In genomic region chr1:160997323-160998038, GRCh38 we compare ENCODE assay signal across 8 cellular contexts. TPM values are rescaled to one million over a fixed set of nuclear protein-coding genes. Genes with fewer than 3 reads are reported as not detected.
DNase-seq lines count a peak whose midpoint lies in the region; ATAC-seq, FAIRE-seq and TF ChIP-seq lines count a peak whose summit lies in the region.

No MANE protein-coding gene starts in this region.

- H3K27me3 ChIP-seq in OCI-LY1 (ENCODE audit: insufficient read depth, low read length) (no peaks in the 10 kb centered on the region), neural progenitor cell (no peaks in the 10 kb centered on the region)

- intact Hi-C loops in activated T-helper 2 cell treated with anti-CD3 and anti-CD28 coated beads, Interferon-gamma antibody, Interleukin-2, Interleukin-4, amounts not matched to agents 10 μg/mL and 5 μg/mL and 100 μg/mL, durations not matched to agents 14 hours and 24 hours and 36 hours (cut with micrococcal nuclease) = loop anchor here (5.0 kb wide), 1 partner anchor 35 kb away; no protein-coding TSS in a partner anchor

- H3K9me3 ChIP-seq in OCI-LY1 (ENCODE audit: low read length) (no peaks in the 10 kb centered on the region), neural progenitor cell (ENCODE audit: low read depth) (no peaks in the 10 kb centered on the region)

- H3K4me2 ChIP-seq in OCI-LY1 (ENCODE audit: low read length) (no peak overlapping the region), neural progenitor cell (no peak overlapping the region)

- H3F3A ChIP-seq in OCI-LY1 (ENCODE audit: insufficient read depth, low read length) (0 out of 2 replicates have a peak, but pooled peaks cover 2% of the 10 kb centered on the region), neural progenitor cell (ENCODE audit: low read depth) (peaks cover 7% of the 10 kb centered on the region)

- FAIRE-seq in urothelium cell line (lab: Jason Lieb, UNC) = no peak

- TF ChIP-seq CTCF in AG09319 (IDR thresholded peaks at IDR 0.05; ENCODE audit: low read depth, low read length) (peak; percentile 60), OCI-LY1 (IDR thresholded peaks at IDR 0.05; ENCODE audit: low read length) (peak; percentile 66), fibroblast of the aortic adventitia (IDR thresholded peaks at IDR 0.05; ENCODE audit: insufficient read depth, low read length) (peak; percentile 84), neural progenitor cell (IDR thresholded peaks at IDR 0.05) (peak; percentile 54)

- ATAC-seq in GM19395 (IDR thresholded peaks at IDR 0.05; ENCODE audit: unreplicated experiment) = no peak

- DNase-seq in AG09319 (ENCODE audit: extremely low read depth, low read depth) = peak; percentile 19
- DNase-seq in GM19238 (ENCODE audit: insufficient read length, low spot score) = peak; percentile 39
- no peak for DNase-seq in activated T-helper 2 cell treated with anti-CD3 and anti-CD28 coated beads, Interferon-gamma antibody, Interleukin-2, Interleukin-4, amounts not matched to agents 10 μg/mL and 5 μg/mL and 100 μg/mL, durations not matched to agents 14 hours and 24 hours and 36 hours (ENCODE audit: low spot score)
- DNase-seq in fibroblast of the aortic adventitia (ENCODE audit: low read depth) = peak; percentile 76
- peak; percentile 49 for DNase-seq in neural progenitor cell (ENCODE audit: low spot score)
- peak; percentile 50 for DNase-seq in urothelium cell line (ENCODE audit: low spot score)

- H4K20me1 ChIP-seq in OCI-LY1 (ENCODE audit: insufficient read depth, low read length) (no peaks in the 10 kb centered on the region), neural progenitor cell (ENCODE audit: low read depth) (no peaks in the 10 kb centered on the region)

- H2AFZ ChIP-seq in OCI-LY1 (ENCODE audit: low read length) (no peak overlapping the region), neural progenitor cell (replicated peaks) (no peak overlapping the region)

- no peaks in the 10 kb centered on the region for H3K9me2 ChIP-seq in OCI-LY1 (ENCODE audit: low read depth, low read length)

- H3K4me3 ChIP-seq in OCI-LY1 (ENCODE audit: low read depth, low read length, poor library complexity, severe bottlenecking) = no peak overlapping the region
- no peak overlapping the region for H3K4me3 ChIP-seq in fibroblast of the aortic adventitia (ENCODE audit: low read depth, low read length)
- no peak overlapping the region for H3K4me3 ChIP-seq in neural progenitor cell

- H3K27ac Mint-ChIP-seq in activated T-helper 2 cell treated with anti-CD3 and anti-CD28 coated beads, Interferon-gamma antibody, Interleukin-2, Interleukin-4, amounts not matched to agents 10 μg/mL and 5 μg/mL and 100 μg/mL, durations not matched to agents 14 hours and 24 hours and 36 hours = peak overlapping the region; percentile 8
- no peak overlapping the region for H3K27ac Mint-ChIP-seq in neural progenitor cell

- no peak overlapping the region for H3K4me3 Mint-ChIP-seq in activated T-helper 2 cell treated with anti-CD3 and anti-CD28 coated beads, Interferon-gamma antibody, Interleukin-2, Interleukin-4, amounts not matched to agents 10 μg/mL and 5 μg/mL and 100 μg/mL, durations not matched to agents 14 hours and 24 hours and 36 hours (ENCODE audit: low read depth)
- H3K4me3 Mint-ChIP-seq in neural progenitor cell = no peak overlapping the region

- peaks cover 19% of the 10 kb centered on the region for H3K4me1 Mint-ChIP-seq in activated T-helper 2 cell treated with anti-CD3 and anti-CD28 coated beads, Interferon-gamma antibody, Interleukin-2, Interleukin-4, amounts not matched to agents 10 μg/mL and 5 μg/mL and 100 μg/mL, durations not matched to agents 14 hours and 24 hours and 36 hours (ENCODE audit: low read depth)
- peaks cover 9% of the 10 kb centered on the region for H3K4me1 Mint-ChIP-seq in neural progenitor cell

- H3K36me3 ChIP-seq in OCI-LY1 (ENCODE audit: insufficient read depth, low read length) (peaks cover 47% of the 10 kb centered on the region; the same call in 1 of the 2 replicates), neural progenitor cell (no peaks in the 10 kb centered on the region)

- H3K9me3 Mint-ChIP-seq in activated T-helper 2 cell treated with anti-CD3 and anti-CD28 coated beads, Interferon-gamma antibody, Interleukin-2, Interleukin-4, amounts not matched to agents 10 μg/mL and 5 μg/mL and 100 μg/mL, durations not matched to agents 14 hours and 24 hours and 36 hours = no peaks in the 10 kb centered on the region
- H3K9me3 Mint-ChIP-seq in neural progenitor cell = peaks cover 2% of the 10 kb centered on the region

- no peak overlapping the region for H3K9ac ChIP-seq in OCI-LY1 (ENCODE audit: low read length)
- no peak overlapping the region for H3K9ac ChIP-seq in neural progenitor cell

- H3K4me1 ChIP-seq in OCI-LY1 (ENCODE audit: insufficient read depth, low read length, severe bottlenecking) (no peaks in the 10 kb centered on the region), neural progenitor cell (no peaks in the 10 kb centered on the region)

- H3K27ac ChIP-seq in OCI-LY1 (ENCODE audit: low read depth, low read length, poor library complexity, severe bottlenecking) (no peak overlapping the region), neural progenitor cell (no peak overlapping the region)

- no peaks in the 10 kb centered on the region for H3K79me2 ChIP-seq in OCI-LY1 (ENCODE audit: insufficient read depth, low read length)
- no peaks in the 10 kb centered on the region for H3K79me2 ChIP-seq in neural progenitor cell (ENCODE audit: low read depth)

- H3K36me3 Mint-ChIP-seq in activated T-helper 2 cell treated with anti-CD3 and anti-CD28 coated beads, Interferon-gamma antibody, Interleukin-2, Interleukin-4, amounts not matched to agents 10 μg/mL and 5 μg/mL and 100 μg/mL, durations not matched to agents 14 hours and 24 hours and 36 hours (ENCODE audit: low read depth) = peaks cover 8% of the 10 kb centered on the region
- H3K36me3 Mint-ChIP-seq in neural progenitor cell = no peaks in the 10 kb centered on the region

- H3K27me3 Mint-ChIP-seq in activated T-helper 2 cell treated with anti-CD3 and anti-CD28 coated beads, Interferon-gamma antibody, Interleukin-2, Interleukin-4, amounts not matched to agents 10 μg/mL and 5 μg/mL and 100 μg/mL, durations not matched to agents 14 hours and 24 hours and 36 hours (ENCODE audit: low read depth) = no peaks in the 10 kb centered on the region
- no peaks in the 10 kb centered on the region for H3K27me3 Mint-ChIP-seq in neural progenitor cell (ENCODE audit: insufficient read depth, low read depth)

RNA-seq across cellular contexts. Expression of gene F11R, which starts 23.5 kb away (rescaled TPM):
- 15.4 and 15.5 TPM in 2 replicates for total RNA-seq in activated T-helper 2 cell treated with anti-CD3 and anti-CD28 coated beads, Interferon-gamma antibody, Interleukin-2, Interleukin-4, amounts not matched to agents 10 μg/mL and 5 μg/mL and 100 μg/mL, durations not matched to agents 14 hours and 24 hours and 36 hours
- total RNA-seq in fibroblast of the aortic adventitia (ENCODE audit: low replicate concordance) = 0.36 and 3.3 TPM in 2 replicates
- 60.0 and 69.3 TPM in 2 replicates for total RNA-seq in neural progenitor cell (ENCODE audit: low replicate concordance)

RNA-seq across cellular contexts. Expression of gene TSTD1, which starts 41.3 kb away (rescaled TPM):
- 49.0 and 49.1 TPM in 2 replicates for total RNA-seq in activated T-helper 2 cell treated with anti-CD3 and anti-CD28 coated beads, Interferon-gamma antibody, Interleukin-2, Interleukin-4, amounts not matched to agents 10 μg/mL and 5 μg/mL and 100 μg/mL, durations not matched to agents 14 hours and 24 hours and 36 hours
- total RNA-seq in fibroblast of the aortic adventitia (ENCODE audit: low replicate concordance) = 0.90 TPM in 1 of 2 replicates, not detected in the other
- 29.9 and 59.9 TPM in 2 replicates for total RNA-seq in neural progenitor cell (ENCODE audit: low replicate concordance)

RNA-seq across cellular contexts. Expression of gene ITLN2, which starts 42.9 kb away (rescaled TPM):
- total RNA-seq in activated T-helper 2 cell treated with anti-CD3 and anti-CD28 coated beads, Interferon-gamma antibody, Interleukin-2, Interleukin-4, amounts not matched to agents 10 μg/mL and 5 μg/mL and 100 μg/mL, durations not matched to agents 14 hours and 24 hours and 36 hours = not detected in 2 replicates
- total RNA-seq in fibroblast of the aortic adventitia (ENCODE audit: low replicate concordance) (3.8 TPM in 1 of 2 replicates, not detected in the other), neural progenitor cell (ENCODE audit: low replicate concordance) (not detected in 2 replicates)

RNA-seq across cellular contexts. Expression of gene USF1, which starts 48.3 kb away (rescaled TPM):
- 49.1 and 53.2 TPM in 2 replicates for total RNA-seq in activated T-helper 2 cell treated with anti-CD3 and anti-CD28 coated beads, Interferon-gamma antibody, Interleukin-2, Interleukin-4, amounts not matched to agents 10 μg/mL and 5 μg/mL and 100 μg/mL, durations not matched to agents 14 hours and 24 hours and 36 hours
- total RNA-seq in fibroblast of the aortic adventitia (ENCODE audit: low replicate concordance) = 23.5 and 36.2 TPM in 2 replicates
- total RNA-seq in neural progenitor cell (ENCODE audit: low replicate concordance) = 74.4 and 103 TPM in 2 replicates

Comparison
In these comparisons a context has a peak if more than half of its experiments do, and no peak if none do; other contexts are left out.
1. RNA of gene TSTD1, which starts 41.3 kb away (total RNA-seq): 49.0 to 49.1 TPM in activated T-helper 2 cell treated with anti-CD3 and anti-CD28 coated beads, Interferon-gamma antibody, Interleukin-2, Interleukin-4, amounts not matched to agents 10 μg/mL and 5 μg/mL and 100 μg/mL, durations not matched to agents 14 hours and 24 hours and 36 hours and 29.9 to 59.9 TPM in neural progenitor cell; 0.90 TPM in fibroblast of the aortic adventitia; every median in the first group is over 10 times any median in the second.
2. Peak in every context shown above with its lines, with median percentiles within 50 percentile points of each other: CTCF ChIP-seq.